ENCODE assay signal across 23 cellular contexts in genomic region chr5:159459132-159459627, GRCh38.
DNase-seq lines count a peak whose midpoint lies in the region; ATAC-seq and TF ChIP-seq lines count a peak whose summit lies in the region.
"Had no signal": no experiment of that assay in that cellular context is flagged by ENCODE, and none has a peak within 500 bp of the region (broad histone marks: within the 10 kb centered on the region; RNA-seq: fewer than 3 reads in every experiment).

No MANE protein-coding gene starts in this region.

- H3K27ac Mint-ChIP-seq in activated CD8-positive, alpha-beta memory T cell treated with anti-CD3 and anti-CD28 coated beads, Interleukin-2, amount 10 ng/mL, durations not matched to agents 7 days and 5 days = no peak overlapping the region
- H3K27ac Mint-ChIP-seq in activated naive CD8-positive, alpha-beta T cell = peak overlapping the region; percentile 58
- no peak overlapping the region for H3K27ac Mint-ChIP-seq in osteocyte (ENCODE audit: unreplicated experiment)
- H3K27ac Mint-ChIP-seq: activated CD4-positive, alpha-beta memory T cell treated with anti-CD3 and anti-CD28 coated beads, Interleukin-2, amount 10 ng/mL, durations not matched to agents 7 days and 5 days; effector memory CD8-positive, alpha-beta T cell; nephron progenitor cell had no signal

- peak overlapping the region; percentile 21 for H3K4me3 ChIP-seq in GM12875 (ENCODE audit: low read depth, low read length)
- H3K4me3 ChIP-seq: A549, breast epithelium, pancreas had no signal

- no peaks in the 10 kb centered on the region for H3K9me3 Mint-ChIP-seq in activated CD8-positive, alpha-beta memory T cell treated with anti-CD3 and anti-CD28 coated beads, Interleukin-2, amount 10 ng/mL, durations not matched to agents 7 days and 5 days (ENCODE audit: low read depth)
- H3K9me3 Mint-ChIP-seq in activated naive CD8-positive, alpha-beta T cell (ENCODE audit: low read depth) = no peaks in the 10 kb centered on the region
- H3K9me3 Mint-ChIP-seq in osteocyte (ENCODE audit: unreplicated experiment) = no peaks in the 10 kb centered on the region
- H3K9me3 Mint-ChIP-seq: activated CD4-positive, alpha-beta memory T cell treated with anti-CD3 and anti-CD28 coated beads, Interleukin-2, amount 10 ng/mL, durations not matched to agents 7 days and 5 days; effector memory CD8-positive, alpha-beta T cell; nephron progenitor cell had no signal

- ATAC-seq in activated CD8-positive, alpha-beta memory T cell treated with anti-CD3 and anti-CD28 coated beads, Interleukin-2, amount 10 ng/mL, durations not matched to agents 7 days and 5 days = no peak
- ATAC-seq in GM21737 (IDR thresholded peaks at IDR 0.05; ENCODE audit: unreplicated experiment) (no peak), GM19351 (IDR thresholded peaks at IDR 0.05; ENCODE audit: unreplicated experiment) (no peak)
- ATAC-seq: Panc1, pancreas had no signal

- H3K27me3 Mint-ChIP-seq in activated CD8-positive, alpha-beta memory T cell treated with anti-CD3 and anti-CD28 coated beads, Interleukin-2, amount 10 ng/mL, durations not matched to agents 7 days and 5 days = peaks cover 72% of the 10 kb centered on the region
- no peaks in the 10 kb centered on the region for H3K27me3 Mint-ChIP-seq in activated naive CD8-positive, alpha-beta T cell
- H3K27me3 Mint-ChIP-seq in osteocyte (ENCODE audit: unreplicated experiment) = peaks cover 29% of the 10 kb centered on the region

- no peaks in the 10 kb centered on the region for H3K36me3 Mint-ChIP-seq in activated CD8-positive, alpha-beta memory T cell treated with anti-CD3 and anti-CD28 coated beads, Interleukin-2, amount 10 ng/mL, durations not matched to agents 7 days and 5 days
- peaks cover 5% of the 10 kb centered on the region for H3K36me3 Mint-ChIP-seq in activated naive CD8-positive, alpha-beta T cell
- no peaks in the 10 kb centered on the region for H3K36me3 Mint-ChIP-seq in osteocyte (ENCODE audit: unreplicated experiment)

- DNase-seq in activated CD8-positive, alpha-beta memory T cell treated with anti-CD3 and anti-CD28 coated beads for 24 hours = peak; percentile 56
- no peak for DNase-seq in activated CD8-positive, alpha-beta memory T cell treated with anti-CD3 and anti-CD28 coated beads, Interleukin-2, amount 10 ng/mL, durations not matched to agents 7 days and 5 days
- DNase-seq in osteocyte (ENCODE audit: extremely low spot score, unreplicated experiment) (peak; percentile 15), NCI-H82 treated with DMSO at 0.1 percent for 48 hours (lab: John Stamatoyannopoulos, UW; ENCODE audit: unreplicated experiment) (no peak)
- DNase-seq: activated CD4-positive, alpha-beta memory T cell treated with anti-CD3 and anti-CD28 coated beads, Interleukin-2, amount 10 ng/mL, durations not matched to agents 7 days and 5 days; activated naive CD4-positive, alpha-beta T cell; amygdala; effector memory CD8-positive, alpha-beta T cell; head of caudate nucleus; kidney; NCI-H146; nephron progenitor cell; pancreas; SHP77 treated with DMSO at 0.1 percent for 48 hours; small intestine; SW 1271 had no signal

- H3K4me3 Mint-ChIP-seq in activated CD8-positive, alpha-beta memory T cell treated with anti-CD3 and anti-CD28 coated beads, Interleukin-2, amount 10 ng/mL, durations not matched to agents 7 days and 5 days = no peak overlapping the region
- peak overlapping the region; percentile 11 for H3K4me3 Mint-ChIP-seq in activated naive CD8-positive, alpha-beta T cell
- no peak overlapping the region for H3K4me3 Mint-ChIP-seq in osteocyte (ENCODE audit: unreplicated experiment)
- H3K4me3 Mint-ChIP-seq: activated CD4-positive, alpha-beta memory T cell treated with anti-CD3 and anti-CD28 coated beads, Interleukin-2, amount 10 ng/mL, durations not matched to agents 7 days and 5 days; effector memory CD8-positive, alpha-beta T cell; nephron progenitor cell had no signal

- no peak for TF ChIP-seq CTCF in GM12875 (IDR thresholded peaks at IDR 0.05; ENCODE audit: borderline replicate concordance, insufficient read depth, low read depth, low read length)
- no peak for TF ChIP-seq CTCF in osteocyte (IDR thresholded peaks at IDR 0.05)

- CTCF ChIA-PET in activated CD8-positive, alpha-beta memory T cell treated with anti-CD3 and anti-CD28 coated beads, Interleukin-2, amount 10 ng/mL, durations not matched to agents 7 days and 5 days (lab: Charles Lee) = interaction anchor here (1.0 kb wide), 1 partner anchor 57 kb away, joined by 3 read pairs; no protein-coding TSS in a partner anchor

- peaks cover 40% of the 10 kb centered on the region for H3K4me1 Mint-ChIP-seq in activated CD8-positive, alpha-beta memory T cell treated with anti-CD3 and anti-CD28 coated beads, Interleukin-2, amount 10 ng/mL, durations not matched to agents 7 days and 5 days
- peaks cover 49% of the 10 kb centered on the region for H3K4me1 Mint-ChIP-seq in activated naive CD8-positive, alpha-beta T cell (ENCODE audit: low read depth)
- H3K4me1 Mint-ChIP-seq in osteocyte (ENCODE audit: unreplicated experiment) = peaks cover 28% of the 10 kb centered on the region

Comparison
In these comparisons a context has a peak if more than half of its experiments do, and no peak if none do; other contexts are left out.
1. DNase-seq: peak in activated CD8-positive, alpha-beta memory T cell treated with anti-CD3 and anti-CD28 coated beads for 24 hours (single experiment) and osteocyte (single experiment); none in activated CD8-positive, alpha-beta memory T cell treated with anti-CD3 and anti-CD28 coated beads, Interleukin-2, amount 10 ng/mL, durations not matched to agents 7 days and 5 days (single experiment) and NCI-H82 treated with DMSO at 0.1 percent for 48 hours (single experiment).